In the genomic region with DNA sequence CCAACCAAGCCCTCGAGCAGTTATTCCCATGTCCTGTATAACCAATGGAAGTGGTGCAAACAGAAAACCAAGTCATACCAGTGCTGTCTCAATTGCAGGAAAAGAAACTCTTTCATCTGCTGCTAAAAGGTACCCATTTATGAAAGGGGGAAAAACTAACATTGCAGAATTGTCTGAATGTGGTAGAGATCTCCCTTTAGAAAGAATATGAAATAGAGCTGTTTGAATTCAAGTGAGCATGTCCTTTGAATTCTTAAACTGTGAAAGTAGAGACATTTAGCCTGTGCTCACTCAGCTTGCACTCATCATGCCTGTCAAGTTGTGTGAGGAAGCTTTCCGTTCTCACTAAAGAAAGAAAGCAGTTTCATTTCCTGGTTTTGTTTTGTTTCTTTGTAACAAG, we compare ENCODE assay signal across 11 cellular contexts.
DNase-seq lines count a peak whose midpoint lies in the region; ATAC-seq and TF ChIP-seq lines count a peak whose summit lies in the region.
"Had no signal": no experiment of that assay in that cellular context is flagged by ENCODE, and none has a peak within 500 bp of the region (broad histone marks: within the 10 kb centered on the region; RNA-seq: fewer than 3 reads in every experiment).

No MANE protein-coding gene starts in this region.

- H3K27me3 Mint-ChIP-seq in CD14-positive monocyte (ENCODE audit: low read depth in 3 of 3) = no peaks in the 10 kb centered on the region
- no peaks in the 10 kb centered on the region for H3K27me3 Mint-ChIP-seq in activated CD8-positive, alpha-beta T cell treated with anti-CD3 and anti-CD28 coated beads, Interleukin-2, amount 10 ng/mL, durations not matched to agents 7 days and 5 days (ENCODE audit: low read depth)

- TF ChIP-seq EP300 in stomach (IDR thresholded peaks at IDR 0.05) (no peak), upper lobe of left lung (IDR thresholded peaks at IDR 0.05) (no peak)

- peaks cover 26 to 37% of the 10 kb centered on the region in 2 donors for H3K36me3 Mint-ChIP-seq in CD14-positive monocyte
- H3K36me3 Mint-ChIP-seq in activated CD8-positive, alpha-beta T cell treated with anti-CD3 and anti-CD28 coated beads, Interleukin-2, amount 10 ng/mL, durations not matched to agents 7 days and 5 days (ENCODE audit: low read depth) = peaks cover 45% of the 10 kb centered on the region

- H3K4me1 ChIP-seq in stomach = peaks cover 0 to 13% (median 2%) of the 10 kb centered on the region in 4 donors
- H3K4me1 ChIP-seq in upper lobe of left lung = peaks cover 0 to 6% (median 4%) of the 10 kb centered on the region in 4 donors

- no peak overlapping the region for H3K4me3 Mint-ChIP-seq in CD14-positive monocyte
- H3K4me3 Mint-ChIP-seq in activated CD8-positive, alpha-beta T cell treated with anti-CD3 and anti-CD28 coated beads, Interleukin-2, amount 10 ng/mL, durations not matched to agents 7 days and 5 days = peak overlapping the region; percentile 30

- H3K27ac ChIP-seq in stomach (no peak overlapping the region), upper lobe of left lung (no peak overlapping the region)

- CTCF ChIA-PET in activated CD8-positive, alpha-beta T cell treated with anti-CD3 and anti-CD28 coated beads, Interleukin-2, amount 10 ng/mL, durations not matched to agents 7 days and 5 days (lab: Charles Lee) = interaction anchor here (1.1 to 1.5 kb wide), 2 partner anchors 72 to 167 kb away, joined by 3 to 7 read pairs; no protein-coding TSS in a partner anchor

- no peak for TF ChIP-seq CTCF in CD14-positive monocyte (IDR thresholded peaks at IDR 0.05)
- TF ChIP-seq CTCF in stomach (IDR thresholded peaks at IDR 0.05) = no peak
- no peak for TF ChIP-seq CTCF in upper lobe of left lung (IDR thresholded peaks at IDR 0.05)

- H3K9me3 ChIP-seq in stomach (no peaks in the 10 kb centered on the region), upper lobe of left lung (no peaks in the 10 kb centered on the region)
- H3K9me3 ChIP-seq: SK-N-SH had no signal

- H3K36me3 ChIP-seq in stomach (peaks cover 3 to 20% (median 13%) of the 10 kb centered on the region in 4 donors), upper lobe of left lung (peaks cover 0 to 12% (median 0%) of the 10 kb centered on the region in 4 donors)

- POLR2A ChIA-PET in activated CD8-positive, alpha-beta T cell treated with anti-CD3 and anti-CD28 coated beads, Interleukin-2, amount 10 ng/mL, durations not matched to agents 7 days and 5 days (lab: Charles Lee) = no interaction called here

- peaks cover 0 to 6% (median 3%) of the 10 kb centered on the region in 7 donors for H3K9me3 Mint-ChIP-seq in CD14-positive monocyte
- H3K9me3 Mint-ChIP-seq in activated CD8-positive, alpha-beta T cell treated with anti-CD3 and anti-CD28 coated beads, Interleukin-2, amount 10 ng/mL, durations not matched to agents 7 days and 5 days (ENCODE audit: insufficient read depth) = no peaks in the 10 kb centered on the region

- H3K4me1 Mint-ChIP-seq in CD14-positive monocyte = peaks cover 27% of the 10 kb centered on the region
- peaks cover 46% of the 10 kb centered on the region for H3K4me1 Mint-ChIP-seq in activated CD8-positive, alpha-beta T cell treated with anti-CD3 and anti-CD28 coated beads, Interleukin-2, amount 10 ng/mL, durations not matched to agents 7 days and 5 days (ENCODE audit: low read depth)

- DNase-seq in CD14-positive monocyte (ENCODE audit: low spot score) = no peak
- DNase-seq in activated CD8-positive, alpha-beta T cell treated with anti-CD3 and anti-CD28 coated beads, Interleukin-2, amount 10 ng/mL, durations not matched to agents 7 days and 5 days = no peak
- no peak for DNase-seq in stomach
- DNase-seq in upper lobe of left lung = no peak
- DNase-seq in HuH-7 (ENCODE audit: low spot score) = no peak
- DNase-seq: DMS153; SK-N-SH; stimulated activated CD4-positive, alpha-beta T cell treated with anti-CD3 and anti-CD28 coated beads, Interleukin-2, amount 100 ng/mL, for 48 hours had no signal

- H3K4me3 ChIP-seq in stomach (no peak overlapping the region), upper lobe of left lung (no peak overlapping the region)

- TF ChIP-seq POLR2A in stomach (IDR thresholded peaks at IDR 0.05) = no peak
- TF ChIP-seq POLR2A in upper lobe of left lung (IDR thresholded peaks at IDR 0.05) = no peak

- 72 to 85% (median 73%) methylated on average over 2 of the region's 2 CpGs for WGBS in stomach, 5 donors
- WGBS in upper lobe of left lung, 2 donors = 45 to 50% methylated on average over 2 of the region's 2 CpGs

- H3K27me3 ChIP-seq in stomach (no peaks in the 10 kb centered on the region), upper lobe of left lung (no peaks in the 10 kb centered on the region)

- peak overlapping the region in 4 of 7 donors; percentile 37 to 64 (median 54) for H3K27ac Mint-ChIP-seq in CD14-positive monocyte
- H3K27ac Mint-ChIP-seq in activated CD8-positive, alpha-beta T cell treated with anti-CD3 and anti-CD28 coated beads, Interleukin-2, amount 10 ng/mL, durations not matched to agents 7 days and 5 days = peak overlapping the region; percentile 80

- ATAC-seq in GM18909 (IDR thresholded peaks at IDR 0.05; ENCODE audit: poor library complexity, unreplicated experiment) (peak; percentile 85), HG03025 (IDR thresholded peaks at IDR 0.05; ENCODE audit: low FRiP score, unreplicated experiment) (peak; percentile 67), upper lobe of left lung (ENCODE audit: low FRiP score in 2 of 2) (no peak), GM21528 (IDR thresholded peaks at IDR 0.05; ENCODE audit: low FRiP score, unreplicated experiment) (no peak)
- ATAC-seq in activated CD8-positive, alpha-beta T cell treated with anti-CD3 and anti-CD28 coated beads, Interleukin-2, amount 10 ng/mL, durations not matched to agents 7 days and 5 days = peak; percentile 72

- intact Hi-C loops in CD14-positive monocyte (cut with micrococcal nuclease) (no loop called here), stomach (cut with DNase I; ENCODE audit: low total_unique reads) (no loop called here)

Comparison
In these comparisons a context has a peak if more than half of its experiments do, and no peak if none do; other contexts are left out.
1. ATAC-seq: peak in GM18909 (single experiment), HG03025 (single experiment) and activated CD8-positive, alpha-beta T cell treated with anti-CD3 and anti-CD28 coated beads, Interleukin-2, amount 10 ng/mL, durations not matched to agents 7 days and 5 days (single experiment); none in upper lobe of left lung (0 of 2) and GM21528 (single experiment).